11 cellular contexts compared by ENCODE assay signal in the genomic region with DNA sequence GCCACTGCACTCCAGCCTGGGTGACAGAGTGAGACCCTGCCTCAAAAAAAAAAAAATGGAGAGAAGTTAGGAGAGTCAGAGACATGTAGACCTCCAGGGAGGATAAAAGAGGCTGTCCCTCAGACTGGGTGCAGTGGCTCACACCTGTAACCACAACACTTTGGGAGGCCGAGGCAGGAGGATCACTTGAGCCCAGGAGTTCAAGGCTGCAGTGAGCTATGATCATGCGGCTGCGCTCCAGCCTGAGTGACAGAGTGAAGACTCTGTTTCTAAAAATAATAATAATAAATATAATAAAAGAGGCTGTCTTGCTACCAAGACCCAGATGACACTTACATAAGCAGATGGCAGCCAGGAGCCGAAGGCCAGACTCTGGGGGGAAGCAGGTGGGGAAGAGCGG. TPM values are rescaled to one million over a fixed set of nuclear protein-coding genes. Genes with fewer than 3 reads are reported as not detected.
"Had no signal": no experiment of that assay in that cellular context is flagged by ENCODE, and none has a peak within 500 bp of the region (broad histone marks: within the 10 kb centered on the region; RNA-seq: fewer than 3 reads in every experiment).

No MANE protein-coding gene starts in this region.

- H3K36me3 ChIP-seq: HAP-1 had no signal

- H3K4me3 ChIP-seq: GM23248, HAP-1 had no signal

- ATAC-seq: HCT116, HepG2 had no signal

- DNase-seq: GM23248, GOT3, H7, HFFc6 had no signal

- H3K27ac ChIP-seq: GM23248, HL-60 had no signal

- H2AFZ ChIP-seq: GM23248 had no signal

- H3K9ac ChIP-seq: GM23248 had no signal

- H3K9me3 ChIP-seq: HAP-1 had no signal

RNA-seq across cellular contexts. Expression of gene SLC7A8, which starts 18.5 kb away (rescaled TPM):
- total RNA-seq: HepG2 had no signal

RNA-seq across cellular contexts. Expression of gene CEBPE, which starts 45.9 kb away (rescaled TPM):
- total RNA-seq: GM23248, H4, H7, HFFc6, HT1080 had no signal
- polyA plus RNA-seq: GM23248, IgD-negative memory B cell had no signal
